11 cellular contexts compared by ENCODE assay signal in the genomic region with DNA sequence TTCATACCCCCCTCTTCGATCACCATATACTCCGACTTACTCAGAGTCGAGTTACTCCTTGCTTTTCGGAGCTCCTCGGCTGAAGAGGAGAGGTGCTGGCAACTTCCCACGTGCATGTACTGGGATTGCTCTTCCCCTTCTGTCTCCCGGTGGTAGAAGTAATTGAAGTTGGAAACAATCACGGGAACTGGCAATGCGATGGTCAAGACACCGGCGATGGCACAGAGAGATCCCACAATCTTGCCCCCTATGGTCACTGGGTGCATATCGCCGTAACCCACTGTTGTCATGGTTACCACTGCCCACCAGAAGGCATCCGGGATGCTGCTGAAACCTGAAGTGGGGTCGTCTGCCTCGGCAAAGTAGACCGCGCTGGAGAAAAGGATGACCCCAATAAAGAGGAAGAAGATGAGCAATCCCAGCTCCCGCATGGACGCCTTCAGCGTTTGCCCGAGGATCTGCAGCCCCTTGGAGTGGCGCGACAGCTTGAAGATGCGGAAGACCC. TPM values are rescaled to one million over a fixed set of nuclear protein-coding genes. Genes with fewer than 3 reads are reported as not detected.
A peak's percentile ranks its signal among the peaks of the same experiment; 100 is the strongest.
DNase-seq lines count a peak whose midpoint lies in the region; ATAC-seq, FAIRE-seq and TF ChIP-seq lines count a peak whose summit lies in the region.
"Had no signal": no experiment of that assay in that cellular context is flagged by ENCODE, and none has a peak within 500 bp of the region (broad histone marks: within the 10 kb centered on the region; RNA-seq: fewer than 3 reads in every experiment).

No MANE protein-coding gene starts in this region.

- no peak overlapping the region for H3K4me3 ChIP-seq in Caco-2 (ENCODE audit: low read depth, low read length)
- H3K4me3 ChIP-seq: SJCRH30 had no signal

- no peaks in the 10 kb centered on the region for H3K4me1 ChIP-seq in Caco-2
- H3K4me1 ChIP-seq: SJCRH30 had no signal

- intact Hi-C loops in Caco-2 (cut with micrococcal nuclease; ENCODE audit: unreplicated experiment) = no loop called here

- peaks cover 62% of the 10 kb centered on the region for H3K4me1 Mint-ChIP-seq in activated T-cell treated with anti-CD3 and anti-CD28 coated beads, Interleukin-2, amount 50 U/mL, for 4 hours (ENCODE audit: low read depth)
- peaks cover 27% of the 10 kb centered on the region for H3K4me1 Mint-ChIP-seq in memory B cell
- H3K4me1 Mint-ChIP-seq in Caco-2 (ENCODE audit: low read depth, unreplicated experiment) = no peaks in the 10 kb centered on the region

- H3K27ac Mint-ChIP-seq in memory B cell (peak overlapping the region; percentile 98), Caco-2 (ENCODE audit: unreplicated experiment) (no peak overlapping the region)

- H3K9me3 Mint-ChIP-seq in activated T-cell treated with anti-CD3 and anti-CD28 coated beads, Interleukin-2, amount 50 U/mL, for 4 hours = no peaks in the 10 kb centered on the region
- no peaks in the 10 kb centered on the region for H3K9me3 Mint-ChIP-seq in memory B cell
- H3K9me3 Mint-ChIP-seq in Caco-2 (ENCODE audit: unreplicated experiment) = no peaks in the 10 kb centered on the region

- no peak for ATAC-seq in activated T-cell treated with anti-CD3 and anti-CD28 coated beads, Interleukin-2, amount 50 U/mL, for 4 hours
- ATAC-seq in memory B cell (ENCODE audit: low read depth) (no peak), GM18873 (IDR thresholded peaks at IDR 0.05; ENCODE audit: low FRiP score, unreplicated experiment) (no peak)

- peaks cover 5% of the 10 kb centered on the region for H3K36me3 Mint-ChIP-seq in activated T-cell treated with anti-CD3 and anti-CD28 coated beads, Interleukin-2, amount 50 U/mL, for 4 hours (ENCODE audit: insufficient read depth)
- peaks cover 2% of the 10 kb centered on the region for H3K36me3 Mint-ChIP-seq in memory B cell
- no peaks in the 10 kb centered on the region for H3K36me3 Mint-ChIP-seq in Caco-2 (ENCODE audit: insufficient read depth, unreplicated experiment)

- no peaks in the 10 kb centered on the region for H3K27me3 ChIP-seq in Caco-2 (replicated peaks; ENCODE audit: control insufficient read depth, insufficient read depth, low read length)
- H3K27me3 ChIP-seq: SJCRH30 had no signal

- BruUV-seq in Caco-2 (replicated peaks; lab: Mats Ljungman, UMichigan) = no TSS peak

- no peak for TF ChIP-seq CTCF in Caco-2 (IDR thresholded peaks at IDR 0.05; ENCODE audit: insufficient read depth in 1 of 2, low read depth in 1 of 2, low read length in 1 of 2, severe bottlenecking in 1 of 2, unreplicated experiment in 1 of 2)

- DNase-seq in stimulated activated CD4-positive, alpha-beta T cell treated with anti-CD3 and anti-CD28 coated beads, Interleukin-15, amount 100 ng/mL, for 24 hours = peak; percentile 33
- DNase-seq in stimulated activated CD4-positive, alpha-beta T cell treated with anti-CD3 and anti-CD28 coated beads, Interleukin-1b, Interleukin-23, amount 100 ng/mL, for 48 hours = no peak
- no peak for DNase-seq in activated T-cell treated with anti-CD3 and anti-CD28 coated beads, Interleukin-2, amount 50 U/mL, for 4 hours
- DNase-seq in memory B cell (ENCODE audit: low spot score in 2 of 2) (peak in 1 of 2 donors; percentile 4), urothelium cell line (ENCODE audit: low spot score) (no peak), SW480 (ENCODE audit: low spot score) (no peak), Caco-2 (no peak)
- DNase-seq: SJCRH30 had no signal

- POLR2A ChIA-PET in Caco-2 (lab: Charles Lee) = no interaction called here

- no peaks in the 10 kb centered on the region for H3K27me3 Mint-ChIP-seq in activated T-cell treated with anti-CD3 and anti-CD28 coated beads, Interleukin-2, amount 50 U/mL, for 4 hours (ENCODE audit: low read depth)
- H3K27me3 Mint-ChIP-seq in memory B cell (no peaks in the 10 kb centered on the region), Caco-2 (ENCODE audit: insufficient read depth, unreplicated experiment) (peaks cover 5% of the 10 kb centered on the region)

- H3K9me3 ChIP-seq in Caco-2 = no peaks in the 10 kb centered on the region
- H3K9me3 ChIP-seq: SJCRH30 had no signal

- H3K36me3 ChIP-seq in Caco-2 (ENCODE audit: control insufficient read depth, insufficient read depth, low read length) = no peaks in the 10 kb centered on the region
- H3K36me3 ChIP-seq: SJCRH30 had no signal

- CTCF ChIA-PET in Caco-2 (lab: Charles Lee) = no interaction called here

- peak; percentile 20 for FAIRE-seq in urothelium cell line (lab: Jason Lieb, UNC)
- FAIRE-seq: colon had no signal

- peak overlapping the region; percentile 95 for H3K4me3 Mint-ChIP-seq in activated T-cell treated with anti-CD3 and anti-CD28 coated beads, Interleukin-2, amount 50 U/mL, for 4 hours
- H3K4me3 Mint-ChIP-seq in memory B cell (peak overlapping the region; percentile 81), Caco-2 (ENCODE audit: unreplicated experiment) (no peak overlapping the region)

RNA-seq across cellular contexts. Expression of gene KCNA3, which starts 1.5 kb away (rescaled TPM):
- total RNA-seq in activated T-cell treated with anti-CD3 and anti-CD28 coated beads, Interleukin-2, amount 50 U/mL, for 4 hours = 10 to 100 TPM; 23.8 to 32.3 (median 27.4) TPM
- not detected in 2 replicates for total RNA-seq in Caco-2 (2022)
- total RNA-seq: myocyte, SJCRH30 had no signal

Comparison
In these comparisons a context has a peak if more than half of its experiments do, and no peak if none do; other contexts are left out.
1. RNA of gene KCNA3, which starts 1.5 kb away (total RNA-seq): 23.8 to 32.3 TPM in activated T-cell treated with anti-CD3 and anti-CD28 coated beads, Interleukin-2, amount 50 U/mL, for 4 hours; not detected in Caco-2; every median in the first group is over 10 times any median in the second.